1 cellular context compared by ENCODE assay signal in the genomic region with DNA sequence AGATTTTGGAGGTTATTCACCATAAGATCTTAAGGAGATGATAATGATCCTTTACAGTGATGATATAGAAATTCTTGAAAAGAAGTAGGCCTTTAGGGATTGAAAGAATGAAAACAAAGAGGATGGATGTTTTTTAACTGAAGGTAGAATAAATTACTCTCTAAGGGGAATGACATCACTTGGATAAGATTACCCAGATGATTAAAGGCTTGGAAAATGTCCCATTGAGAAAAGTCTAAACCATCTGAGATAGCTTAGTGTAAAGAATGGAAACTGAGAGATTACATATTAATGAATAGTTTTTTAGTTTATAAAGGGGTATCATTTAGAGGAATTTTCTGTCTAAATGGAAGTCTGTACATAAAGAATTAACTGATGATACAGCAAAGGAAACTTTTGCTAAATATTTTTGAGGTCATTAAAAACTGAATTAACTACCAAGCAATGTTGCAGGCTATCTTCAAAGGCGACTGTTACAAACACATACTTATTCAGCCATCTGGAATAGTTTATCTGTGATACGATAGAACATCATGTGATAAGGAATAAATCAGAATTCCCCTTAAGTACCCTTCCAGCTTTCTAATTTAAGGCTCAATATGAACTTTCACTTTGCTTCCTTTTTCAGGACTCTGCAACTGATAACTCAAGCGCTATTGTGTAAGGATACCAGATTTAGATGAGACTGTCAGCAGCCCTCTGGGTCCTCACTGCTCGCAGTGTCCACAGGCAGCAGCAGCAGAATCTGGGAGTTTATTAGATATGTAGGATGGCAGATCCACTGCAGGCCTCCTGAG.
TF ChIP-seq lines count a peak whose summit lies in the region.

No MANE protein-coding gene starts in this region.

TF ChIP-seq in SK-N-SH, 30 proteins besides CTCF, POLR2A, EP300 and RAD21 (continued from another document):
- TF ChIP-seq, protein P1, sequence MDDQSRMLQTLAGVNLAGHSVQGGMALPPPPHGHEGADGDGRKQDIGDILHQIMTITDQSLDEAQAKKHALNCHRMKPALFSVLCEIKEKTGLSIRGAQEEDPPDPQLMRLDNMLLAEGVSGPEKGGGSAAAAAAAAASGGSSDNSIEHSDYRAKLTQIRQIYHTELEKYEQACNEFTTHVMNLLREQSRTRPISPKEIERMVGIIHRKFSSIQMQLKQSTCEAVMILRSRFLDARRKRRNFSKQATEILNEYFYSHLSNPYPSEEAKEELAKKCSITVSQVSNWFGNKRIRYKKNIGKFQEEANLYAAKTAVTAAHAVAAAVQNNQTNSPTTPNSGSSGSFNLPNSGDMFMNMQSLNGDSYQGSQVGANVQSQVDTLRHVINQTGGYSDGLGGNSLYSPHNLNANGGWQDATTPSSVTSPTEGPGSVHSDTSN (IDR thresholded peaks at IDR 0.05), result peak; percentile 51; the same call in 1 of the 2 replicates
- TF ChIP-seq CHD2 (IDR thresholded peaks at IDR 0.05; ENCODE audit: low read length, partially characterized antibody) (peak; percentile 58), RCOR1 (IDR thresholded peaks at IDR 0.05; ENCODE audit: low read length) (peak; percentile 76; the same call in 1 of the 2 replicates), JUND (IDR thresholded peaks at IDR 0.05) (0 out of 2 replicates have a peak, but pooled peaks have one; percentile 21), YY1 (IDR thresholded peaks at IDR 0.05; ENCODE audit: low read depth) (no peak), NRF1 (IDR thresholded peaks at IDR 0.05; ENCODE audit: low read depth, low read length) (no peak)
